ENCODE assay signal across 9 cellular contexts in the genomic region with DNA sequence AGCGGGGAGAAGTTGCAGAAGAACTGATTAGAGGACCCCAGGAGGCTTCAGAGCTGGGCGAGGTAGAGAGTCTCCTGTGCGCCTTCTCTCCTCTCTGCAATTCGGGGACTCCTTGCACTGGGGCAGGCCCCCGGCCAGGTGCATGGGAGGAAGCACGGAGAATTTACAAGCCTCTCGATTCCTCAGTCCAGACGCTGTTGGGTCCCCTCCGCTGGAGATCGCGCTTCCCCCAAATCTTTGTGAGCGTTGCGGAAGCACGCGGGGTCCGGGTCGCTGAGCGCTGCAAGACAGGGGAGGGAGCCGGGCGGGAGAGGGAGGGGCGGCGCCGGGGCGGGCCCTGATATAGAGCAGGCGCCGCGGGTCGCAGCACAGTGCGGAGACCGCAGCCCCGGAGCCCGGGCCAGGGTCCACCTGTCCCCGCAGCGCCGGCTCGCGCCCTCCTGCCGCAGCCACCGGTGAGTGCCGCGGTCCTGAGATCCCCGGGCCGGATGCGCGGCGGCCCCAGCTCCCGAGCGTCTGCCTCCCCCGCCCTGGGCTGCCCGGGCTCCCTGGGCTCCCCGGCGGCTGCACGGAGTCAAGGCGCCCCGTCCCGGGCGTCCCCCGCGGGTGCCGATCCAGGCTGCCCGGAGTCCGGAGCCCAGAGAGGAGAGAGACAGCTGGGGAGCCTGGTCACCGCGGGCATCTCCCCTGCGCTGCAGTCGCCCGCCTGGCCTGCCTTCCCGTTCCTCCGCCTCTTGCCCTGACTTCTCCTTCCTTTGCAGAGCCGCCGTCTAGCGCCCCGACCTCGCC. TPM values are rescaled to one million over a fixed set of nuclear protein-coding genes. Genes with fewer than 3 reads are reported as not detected.
DNase-seq lines count a peak whose midpoint lies in the region; TF ChIP-seq lines count a peak whose summit lies in the region.
"Had no signal": no experiment of that assay in that cellular context is flagged by ENCODE, and none has a peak within 500 bp of the region (broad histone marks: within the 10 kb centered on the region; RNA-seq: fewer than 3 reads in every experiment).

A gene (plus strand): TSS at position 369 of the 789 bp plus-strand sequence. CDS start 424 bp downstream, outside the sequence.

- peaks cover 44% of the 10 kb centered on the region for H3K4me1 Mint-ChIP-seq in activated CD4-positive, alpha-beta T cell treated with anti-CD3 and anti-CD28 coated beads, Interleukin-2, amount 10 ng/mL, durations not matched to agents 7 days and 5 days

- POLR2A ChIA-PET in activated CD4-positive, alpha-beta T cell treated with anti-CD3 and anti-CD28 coated beads, Interleukin-2, amount 10 ng/mL, durations not matched to agents 7 days and 5 days (lab: Charles Lee), result no interaction called here

- H3K9me3 Mint-ChIP-seq in activated CD4-positive, alpha-beta T cell treated with anti-CD3 and anti-CD28 coated beads, Interleukin-2, amount 10 ng/mL, durations not matched to agents 7 days and 5 days, result no peaks in the 10 kb centered on the region

- H3K4me3 Mint-ChIP-seq in activated CD4-positive, alpha-beta T cell treated with anti-CD3 and anti-CD28 coated beads, Interleukin-2, amount 10 ng/mL, durations not matched to agents 7 days and 5 days, result peak within 1 kb of the TSS; percentile 78

- peaks cover 52% of the 10 kb centered on the region for H3K27me3 Mint-ChIP-seq in activated CD4-positive, alpha-beta T cell treated with anti-CD3 and anti-CD28 coated beads, Interleukin-2, amount 10 ng/mL, durations not matched to agents 7 days and 5 days

- H3K27me3 ChIP-seq in mucosa of stomach (ENCODE audit: control insufficient read depth, insufficient read depth, low read length) (peaks cover 32% of the 10 kb centered on the region), tibial artery (no peaks in the 10 kb centered on the region)

- H3K4me1 ChIP-seq in mucosa of stomach (ENCODE audit: control insufficient read depth, insufficient read depth, low read length), result peaks cover 16% of the 10 kb centered on the region
- peaks cover 0 to 79% (median 55%) of the 10 kb centered on the region in 4 donors for H3K4me1 ChIP-seq in tibial artery

- intact Hi-C loops in tibial artery (cut with DNase I; ENCODE audit: low total_unique reads), result no loop called here

- H3K27ac ChIP-seq in tibial artery, result peak within 1 kb of the TSS; percentile 72 to 81
- H3K27ac ChIP-seq: 22Rv1 had no signal

- H3K27ac Mint-ChIP-seq in activated CD4-positive, alpha-beta T cell treated with anti-CD3 and anti-CD28 coated beads, Interleukin-2, amount 10 ng/mL, durations not matched to agents 7 days and 5 days, result peak within 1 kb of the TSS; percentile 55

- H3K9ac ChIP-seq in mucosa of stomach (ENCODE audit: low read length), result peak within 1 kb of the TSS; percentile 57

- TF ChIP-seq CTCF in epithelial cell of esophagus (IDR thresholded peaks at IDR 0.05; ENCODE audit: insufficient read depth, low read depth, low read length, missing control alignments) (no peak), tibial artery (IDR thresholded peaks at IDR 0.05) (no peak)

- H3K9me3 ChIP-seq in mucosa of stomach (ENCODE audit: control insufficient read depth, low read length) (no peaks in the 10 kb centered on the region), tibial artery (no peaks in the 10 kb centered on the region)

- CTCF ChIA-PET in activated CD4-positive, alpha-beta T cell treated with anti-CD3 and anti-CD28 coated beads, Interleukin-2, amount 10 ng/mL, durations not matched to agents 7 days and 5 days (lab: Charles Lee), result interaction anchor here (0.5 to 1.9 kb wide), 6 partner anchors 9 to 89 kb away, joined by 3 to 6 read pairs (median 4); no protein-coding TSS in a partner anchor

- H3K36me3 Mint-ChIP-seq in activated CD4-positive, alpha-beta T cell treated with anti-CD3 and anti-CD28 coated beads, Interleukin-2, amount 10 ng/mL, durations not matched to agents 7 days and 5 days (ENCODE audit: low read depth), result peaks cover 4% of the 10 kb centered on the region

- peak within 1 kb of the TSS; percentile 65 for H3K4me3 ChIP-seq in epithelial cell of esophagus (ENCODE audit: low read length)
- no peak within 1 kb of the TSS for H3K4me3 ChIP-seq in mucosa of stomach (ENCODE audit: low read length)
- H3K4me3 ChIP-seq in tibial artery, result peak within 1 kb of the TSS; percentile 73 to 77

- DNase-seq in DMS 273 (lab: John Stamatoyannopoulos, UW; ENCODE audit: unreplicated experiment), result peak; percentile 57
- DNase-seq in DMS 273 treated with DMSO at 0.1 percent for 48 hours (lab: John Stamatoyannopoulos, UW), result no peak
- peak; percentile 77 for DNase-seq in LHCN-M2 (ENCODE audit: low read depth)
- peak; percentile 40 for DNase-seq in activated CD4-positive, alpha-beta T cell treated with anti-CD3 and anti-CD28 coated beads, Interleukin-2, amount 10 ng/mL, durations not matched to agents 7 days and 5 days
- DNase-seq in epithelial cell of esophagus (ENCODE audit: low read depth), result peak; percentile 69
- DNase-seq in tibial artery, result peak; percentile 58 to 75
- DNase-seq in NK-92 (lab: John Stamatoyannopoulos, UW; ENCODE audit: unreplicated experiment), result no peak

- H3K36me3 ChIP-seq in mucosa of stomach (ENCODE audit: control insufficient read depth, insufficient read depth, low read length), result no peaks in the 10 kb centered on the region
- H3K36me3 ChIP-seq in tibial artery, result peaks cover 0 to 4% (median 0%) of the 10 kb centered on the region in 3 donors

RNA-seq across cellular contexts. Expression of the gene that starts here (rescaled TPM):
- 614 and 683 TPM in 2 replicates for total RNA-seq in LHCN-M2 (2014; rRNA removed)
- polyA plus RNA-seq in LHCN-M2 (2012), result 228 TPM
- total RNA-seq in activated CD4-positive, alpha-beta T cell treated with anti-CD3 and anti-CD28 coated beads, Interleukin-2, amount 10 ng/mL, durations not matched to agents 7 days and 5 days, result under 1 TPM; 0.89 to 0.96 TPM

Comparison
In these comparisons a context has a peak if more than half of its experiments do, and no peak if none do; other contexts are left out.
1. RNA of the gene that starts here (total RNA-seq): 614 to 683 TPM in LHCN-M2; 0.89 to 0.96 TPM in activated CD4-positive, alpha-beta T cell treated with anti-CD3 and anti-CD28 coated beads, Interleukin-2, amount 10 ng/mL, durations not matched to agents 7 days and 5 days; every median in the first group is over 100 times any median in the second.
2. DNase-seq: peak in DMS 273 (single experiment), LHCN-M2 (single experiment), epithelial cell of esophagus (single experiment) and tibial artery (2 of 2); none in DMS 273 treated with DMSO at 0.1 percent for 48 hours (single experiment) and NK-92 (single experiment).
3. Peak in DNase-seq in activated CD4-positive, alpha-beta T cell treated with anti-CD3 and anti-CD28 coated beads, Interleukin-2, amount 10 ng/mL, durations not matched to agents 7 days and 5 days; RNA of the gene not detected or under 1 TPM.